In genomic region chr22:43812890-43813289, GRCh38 we compare ENCODE assay signal across 8 cellular contexts. TPM values are rescaled to one million over a fixed set of nuclear protein-coding genes. Genes with fewer than 3 reads are reported as not detected.
DNase-seq lines count a peak whose midpoint lies in the region; ATAC-seq and TF ChIP-seq lines count a peak whose summit lies in the region.

No MANE protein-coding gene starts in this region.

- H3K4me1 Mint-ChIP-seq in progenitor cell of endocrine pancreas (ENCODE audit: low read depth), result peaks cover 10% of the 10 kb centered on the region

- H3K36me3 ChIP-seq in ES-I3 (ENCODE audit: insufficient read depth, low read length) (no peaks in the 10 kb centered on the region; the same call in 1 of the 2 replicates), Panc1 (ENCODE audit: control insufficient read depth, insufficient read depth, low read length) (no peaks in the 10 kb centered on the region)

- CTCF ChIA-PET in Panc1 (lab: Charles Lee), result no interaction called here

- no peaks in the 10 kb centered on the region for H3K27me3 ChIP-seq in Panc1 (ENCODE audit: control insufficient read depth, insufficient read depth, low read length)

- POLR2A ChIA-PET in Panc1 (lab: Charles Lee), result no interaction called here

- DNase-seq in Panc1 (ENCODE audit: low read depth, low spot score) (no peak), progenitor cell of endocrine pancreas (ENCODE audit: low spot score, unreplicated experiment) (no peak), GM19240 (ENCODE audit: insufficient read length, low spot score) (no peak), AG08396 (ENCODE audit: low spot score) (no peak)
- no peak for DNase-seq in activated CD4-positive, CD25-positive, alpha-beta regulatory T cell treated with anti-CD3 and anti-CD28 coated beads, Interleukin-2, amount 50 U/mL, for 72 hours

- H3K4me3 ChIP-seq in Panc1 (ENCODE audit: low read depth in 2 of 2, low read length in 2 of 2), result peak overlapping the region; percentile 64 to 66

- H3K36me3 Mint-ChIP-seq in progenitor cell of endocrine pancreas (ENCODE audit: insufficient read depth), result no peaks in the 10 kb centered on the region

- in situ Hi-C loops in Panc1 (cut with HindIII; ENCODE audit: low pct_unique_long_range_greater_than_20kb, low sequenced_read_pairs), result no loop called here

- H3K27ac ChIP-seq in Panc1 (ENCODE audit: low read length), result peak overlapping the region; percentile 90

- H3K9me3 ChIP-seq in ES-I3 (ENCODE audit: control insufficient read depth, insufficient read depth, low read length), result no peaks in the 10 kb centered on the region
- H3K9me3 ChIP-seq in Panc1 (ENCODE audit: control insufficient read depth, insufficient read depth, low read depth, low read length), result no peaks in the 10 kb centered on the region

- H3K9me3 Mint-ChIP-seq in progenitor cell of endocrine pancreas (ENCODE audit: low read depth), result no peaks in the 10 kb centered on the region

- peak overlapping the region; percentile 96 for H3K27ac Mint-ChIP-seq in progenitor cell of endocrine pancreas

- intact Hi-C loops in Panc1 (cut with micrococcal nuclease; ENCODE audit: unreplicated experiment), result no loop called here

- H3K27me3 Mint-ChIP-seq in progenitor cell of endocrine pancreas, result no peaks in the 10 kb centered on the region

- H3K4me3 Mint-ChIP-seq in progenitor cell of endocrine pancreas (ENCODE audit: low read depth), result peak overlapping the region; percentile 91

- no peak for TF ChIP-seq CTCF in Panc1 (IDR thresholded peaks at IDR 0.05)
- no peak for TF ChIP-seq CTCF in progenitor cell of endocrine pancreas (IDR thresholded peaks at IDR 0.05; ENCODE audit: unreplicated experiment)

- H3K4me1 ChIP-seq in ES-I3 (ENCODE audit: insufficient read depth, low read length), result no peaks in the 10 kb centered on the region
- peaks cover 7% of the 10 kb centered on the region for H3K4me1 ChIP-seq in Panc1 (ENCODE audit: control insufficient read depth, insufficient read depth, low read length)

- no TSS peak for BruUV-seq in Panc1 (replicated peaks; lab: Mats Ljungman, UMichigan)

- H3K9ac ChIP-seq in ES-I3 (ENCODE audit: low read depth, low read length), result peak overlapping the region; percentile 55

- ATAC-seq in Panc1 (no peak; the same call in 1 of the 2 replicates), esophagus mucosa (peak; percentile 13), HG03039 (IDR thresholded peaks at IDR 0.05; ENCODE audit: unreplicated experiment) (no peak)

RNA-seq across cellular contexts. Expression of gene EFCAB6, which starts 0.8 kb away (rescaled TPM):
- total RNA-seq in Panc1 (2021; ENCODE audit: unreplicated experiment), result 0.21 TPM
- 0.18 TPM for polyA plus RNA-seq in Panc1 (2012; ENCODE audit: insufficient read length)
- total RNA-seq in esophagus mucosa, result 1.6 TPM
- total RNA-seq in progenitor cell of endocrine pancreas, result 7.0 and 8.6 TPM in 2 replicates

RNA-seq across cellular contexts. Expression of gene SULT4A1, which starts 49.4 kb away (rescaled TPM):
- total RNA-seq in Panc1 (2021; ENCODE audit: unreplicated experiment) (12.0 TPM), esophagus mucosa (not detected), progenitor cell of endocrine pancreas (6.6 and 7.0 TPM in 2 replicates)
- polyA plus RNA-seq in Panc1 (2012; ENCODE audit: insufficient read length), result 10.0 TPM
